Comparison of ENCODE assay signal across 1 cellular context in genomic region chr11:74006743-74007304, GRCh38.
TF ChIP-seq lines count a peak whose summit lies in the region.

No MANE protein-coding gene starts in this region.

TF ChIP-seq in SK-N-SH, 30 proteins besides CTCF, POLR2A, EP300 and RAD21 (continued from another document):
- TF ChIP-seq GABPA (IDR thresholded peaks at IDR 0.05; ENCODE audit: low read depth) (no peak), FOXM1 (IDR thresholded peaks at IDR 0.05; ENCODE audit: low read depth) (no peak), USF1 (IDR thresholded peaks at IDR 0.05; ENCODE audit: borderline replicate concordance, low read depth) (no peak), RCOR1 (IDR thresholded peaks at IDR 0.05; ENCODE audit: low read length) (no peak), SIN3A (IDR thresholded peaks at IDR 0.05; ENCODE audit: borderline replicate concordance, low read depth, low read length) (no peak)
